1 cellular context compared by ENCODE assay signal in the genomic region with DNA sequence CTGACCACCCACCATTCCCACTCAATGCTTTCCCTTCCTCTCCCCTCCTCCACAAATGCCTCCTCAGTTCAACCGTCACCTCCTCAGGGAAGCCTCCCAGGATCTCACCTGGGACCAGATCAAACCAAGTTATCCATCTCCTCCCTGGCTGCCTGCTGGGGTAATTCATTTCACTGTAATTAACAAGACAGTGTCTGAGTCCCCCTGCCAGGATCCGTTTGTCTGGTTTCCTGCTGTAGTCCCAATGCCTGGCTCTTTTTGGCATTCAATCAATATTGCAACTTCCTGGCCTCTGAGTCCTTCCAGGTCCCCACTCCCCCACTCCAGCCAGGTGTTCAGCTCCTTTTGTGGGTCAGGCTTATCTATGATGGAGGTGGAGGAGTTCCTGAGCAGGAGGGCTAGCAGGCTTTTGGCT.
TF ChIP-seq lines count a peak whose summit lies in the region.

No MANE protein-coding gene starts in this region.

TF ChIP-seq in SK-N-SH treated with all-trans-retinoic acid at 6 μM for 48 hours, 23 proteins besides CTCF, POLR2A, EP300 and RAD21 (continued from another document):
- TF ChIP-seq, protein P1, sequence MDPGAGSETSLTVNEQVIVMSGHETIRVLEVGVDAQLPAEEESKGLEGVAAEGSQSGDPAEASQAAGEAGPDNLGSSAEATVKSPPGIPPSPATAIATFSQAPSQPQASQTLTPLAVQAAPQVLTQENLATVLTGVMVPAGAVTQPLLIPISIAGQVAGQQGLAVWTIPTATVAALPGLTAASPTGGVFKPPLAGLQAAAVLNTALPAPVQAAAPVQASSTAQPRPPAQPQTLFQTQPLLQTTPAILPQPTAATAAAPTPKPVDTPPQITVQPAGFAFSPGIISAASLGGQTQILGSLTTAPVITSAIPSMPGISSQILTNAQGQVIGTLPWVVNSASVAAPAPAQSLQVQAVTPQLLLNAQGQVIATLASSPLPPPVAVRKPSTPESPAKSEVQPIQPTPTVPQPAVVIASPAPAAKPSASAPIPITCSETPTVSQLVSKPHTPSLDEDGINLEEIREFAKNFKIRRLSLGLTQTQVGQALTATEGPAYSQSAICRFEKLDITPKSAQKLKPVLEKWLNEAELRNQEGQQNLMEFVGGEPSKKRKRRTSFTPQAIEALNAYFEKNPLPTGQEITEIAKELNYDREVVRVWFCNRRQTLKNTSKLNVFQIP (CRISPR knock-in tag; IDR thresholded peaks at IDR 0.05; ENCODE audit: borderline replicate concordance, low read depth), result no peak
- TF ChIP-seq ARNTL (CRISPR knock-in tag; IDR thresholded peaks at IDR 0.05; ENCODE audit: borderline replicate concordance, low read depth), result no peak
- TF ChIP-seq ISL1 (CRISPR knock-in tag; IDR thresholded peaks at IDR 0.05), result no peak
TF ChIP-seq in SK-N-SH treated with all-trans-retinoic acid at 6 μM for 48 hours: peak in this region for 1.
